In the genomic region with DNA sequence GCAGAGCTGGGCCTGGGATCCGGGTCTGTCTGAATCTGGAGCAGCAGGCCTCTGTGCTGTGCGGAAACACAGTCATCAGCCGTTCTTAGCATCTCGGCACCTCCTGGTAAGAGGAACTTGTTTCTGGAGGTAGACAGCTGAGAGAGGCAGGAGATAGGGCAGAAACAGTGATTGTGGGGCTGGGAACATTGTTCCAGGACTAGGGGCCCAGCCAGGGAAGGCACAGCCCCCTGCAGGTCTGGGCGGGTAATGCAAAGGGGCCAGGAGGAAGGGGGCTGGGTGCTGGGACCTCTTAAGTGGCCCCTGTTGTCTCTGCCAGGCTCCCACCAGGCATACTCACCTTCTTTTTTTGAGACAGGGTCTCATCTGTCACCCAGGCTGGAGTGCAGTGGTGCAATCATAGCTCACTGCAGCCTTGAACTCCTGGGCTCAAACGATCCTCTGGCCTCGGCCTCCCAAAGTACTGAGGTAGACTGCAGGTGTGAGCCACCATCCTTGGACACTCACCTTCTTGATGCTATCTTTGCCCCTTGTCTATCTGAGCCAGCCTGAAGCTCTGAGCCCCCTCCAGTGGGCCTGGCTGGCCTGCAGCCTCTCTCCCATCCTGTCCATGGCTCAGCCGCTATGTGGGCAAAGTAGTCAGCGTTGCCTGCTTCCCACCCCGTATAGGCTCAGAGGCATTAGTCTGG, we compare ENCODE assay signal across 8 cellular contexts.
DNase-seq lines count a peak whose midpoint lies in the region; TF ChIP-seq lines count a peak whose summit lies in the region.

No MANE protein-coding gene starts in this region.

- no peaks in the 10 kb centered on the region for H3K4me1 Mint-ChIP-seq in activated naive CD4-positive, alpha-beta T cell treated with anti-CD3 and anti-CD28 coated beads, Interleukin-2, amount 10 ng/mL, durations not matched to agents 7 days and 5 days
- peaks cover 3% of the 10 kb centered on the region for H3K4me1 Mint-ChIP-seq in endothelial cell (ENCODE audit: unreplicated experiment)
- peaks cover 47% of the 10 kb centered on the region for H3K4me1 Mint-ChIP-seq in type B pancreatic cell (ENCODE audit: unreplicated experiment)

- peak; percentile 29 for DNase-seq in activated naive CD4-positive, alpha-beta T cell treated with anti-CD3 and anti-CD28 coated beads, Interleukin-2, amount 10 ng/mL, durations not matched to agents 7 days and 5 days
- no peak for DNase-seq in activated naive CD4-positive, alpha-beta T cell (lab: John Stamatoyannopoulos, UW)
- peak; percentile 20 for DNase-seq in NCI-H2171 treated with DMSO at 0.1 percent for 48 hours (lab: John Stamatoyannopoulos, UW)
- peak; percentile 73 for DNase-seq in endothelial cell (ENCODE audit: low spot score)
- no peak for DNase-seq in type B pancreatic cell (ENCODE audit: extremely low spot score, unreplicated experiment)
- no peak for DNase-seq in MV-4-11 (lab: John Stamatoyannopoulos, UW)
- no peak for DNase-seq in NCI-H2029 (lab: John Stamatoyannopoulos, UW)
- DNase-seq in middle frontal gyrus (ENCODE audit: extremely low spot score, low spot score), result no peak

- TF ChIP-seq CTCF in endothelial cell (IDR thresholded peaks at IDR 0.05; ENCODE audit: unreplicated experiment) (peak; percentile 86), type B pancreatic cell (conservative IDR thresholded peaks at IDR 0.05) (peak; percentile 79)

- H3K27me3 Mint-ChIP-seq in activated naive CD4-positive, alpha-beta T cell treated with anti-CD3 and anti-CD28 coated beads, Interleukin-2, amount 10 ng/mL, durations not matched to agents 7 days and 5 days, result peaks cover 51% of the 10 kb centered on the region
- H3K27me3 Mint-ChIP-seq in endothelial cell (ENCODE audit: unreplicated experiment) (peaks cover 6% of the 10 kb centered on the region), type B pancreatic cell (no peaks in the 10 kb centered on the region)

- CTCF ChIA-PET in activated naive CD4-positive, alpha-beta T cell treated with anti-CD3 and anti-CD28 coated beads, Interleukin-2, amount 10 ng/mL, durations not matched to agents 7 days and 5 days (lab: Charles Lee), result interaction anchor here (1.0 kb wide), 1 partner anchor 33 kb away, joined by 3 read pairs; no protein-coding TSS in a partner anchor

- no peaks in the 10 kb centered on the region for H3K9me3 Mint-ChIP-seq in activated naive CD4-positive, alpha-beta T cell treated with anti-CD3 and anti-CD28 coated beads, Interleukin-2, amount 10 ng/mL, durations not matched to agents 7 days and 5 days
- H3K9me3 Mint-ChIP-seq in endothelial cell (ENCODE audit: unreplicated experiment) (no peaks in the 10 kb centered on the region), type B pancreatic cell (no peaks in the 10 kb centered on the region)

- no peak overlapping the region for H3K4me3 Mint-ChIP-seq in activated naive CD4-positive, alpha-beta T cell treated with anti-CD3 and anti-CD28 coated beads, Interleukin-2, amount 10 ng/mL, durations not matched to agents 7 days and 5 days
- H3K4me3 Mint-ChIP-seq in endothelial cell (ENCODE audit: unreplicated experiment) (no peak overlapping the region), type B pancreatic cell (no peak overlapping the region)

- no peaks in the 10 kb centered on the region for H3K36me3 Mint-ChIP-seq in activated naive CD4-positive, alpha-beta T cell treated with anti-CD3 and anti-CD28 coated beads, Interleukin-2, amount 10 ng/mL, durations not matched to agents 7 days and 5 days
- H3K36me3 Mint-ChIP-seq in endothelial cell (ENCODE audit: low read depth, unreplicated experiment) (no peaks in the 10 kb centered on the region), type B pancreatic cell (no peaks in the 10 kb centered on the region)

- no peak overlapping the region for H3K27ac Mint-ChIP-seq in activated naive CD4-positive, alpha-beta T cell treated with anti-CD3 and anti-CD28 coated beads, Interleukin-2, amount 10 ng/mL, durations not matched to agents 7 days and 5 days
- H3K27ac Mint-ChIP-seq in endothelial cell (ENCODE audit: unreplicated experiment) (no peak overlapping the region), type B pancreatic cell (no peak overlapping the region)

Comparison
In these comparisons a context has a peak if more than half of its experiments do, and no peak if none do; other contexts are left out.
1. DNase-seq: peak in activated naive CD4-positive, alpha-beta T cell treated with anti-CD3 and anti-CD28 coated beads, Interleukin-2, amount 10 ng/mL, durations not matched to agents 7 days and 5 days (single experiment), NCI-H2171 treated with DMSO at 0.1 percent for 48 hours (single experiment) and endothelial cell (single experiment); none in activated naive CD4-positive, alpha-beta T cell (0 of 4), type B pancreatic cell (single experiment), MV-4-11 (single experiment), NCI-H2029 (single experiment) and middle frontal gyrus (single experiment).